ENCODE assay signal across 2 cellular contexts in genomic region chr7:2660359-2661095, GRCh38.
A peak's percentile ranks its signal among the peaks of the same experiment; 100 is the strongest.
TF ChIP-seq lines count a peak whose summit lies in the region.

No MANE protein-coding gene starts in this region.

TF ChIP-seq in HCT116, 20 proteins besides CTCF, POLR2A, EP300 and RAD21:
- no peak for TF ChIP-seq ZBTB33 (IDR thresholded peaks at IDR 0.05; ENCODE audit: extremely low read depth, insufficient replicate concordance, low read length)
- TF ChIP-seq JUND (IDR thresholded peaks at IDR 0.05): no peak
- TF ChIP-seq ATF3 (IDR thresholded peaks at IDR 0.05): no peak
TF ChIP-seq in HCT116: peak in this region for 0.

TF ChIP-seq in HepG2, 621 proteins besides CTCF, POLR2A, EP300 and RAD21:
- no peak for TF ChIP-seq ZNF580 (CRISPR knock-in tag; IDR thresholded peaks at IDR 0.05; ENCODE audit: borderline replicate concordance, low read depth)
- no peak for TF ChIP-seq XRCC5 (optimal IDR thresholded peaks at IDR 0.05; ENCODE audit: low read length)
- TF ChIP-seq ZNF574 (CRISPR knock-in tag; IDR thresholded peaks at IDR 0.05): no peak
- TF ChIP-seq ZNF800 (CRISPR knock-in tag; IDR thresholded peaks at IDR 0.05): no peak
- TF ChIP-seq ZBTB42 (CRISPR knock-in tag; IDR thresholded peaks at IDR 0.05): no peak
- no peak for TF ChIP-seq PBX2 (CRISPR knock-in tag; IDR thresholded peaks at IDR 0.05)
- no peak for TF ChIP-seq ZNF260 (CRISPR knock-in tag; IDR thresholded peaks at IDR 0.05; ENCODE audit: borderline replicate concordance, low read depth)
- TF ChIP-seq ZNF101 (CRISPR knock-in tag; IDR thresholded peaks at IDR 0.05; ENCODE audit: borderline replicate concordance, low read depth): no peak
- 0 out of 2 replicates have a peak, but pooled peaks have one; percentile 12 for TF ChIP-seq ZFX (CRISPR knock-in tag; IDR thresholded peaks at IDR 0.05; ENCODE audit: low read depth)
- 0 out of 2 replicates have a peak, but pooled peaks have one; percentile 23 for TF ChIP-seq HNRNPL (IDR thresholded peaks at IDR 0.05; ENCODE audit: low read depth, low read length)
- 0 out of 2 replicates have a peak, but pooled peaks have one; percentile 8 for TF ChIP-seq RBFOX2 (IDR thresholded peaks at IDR 0.05; ENCODE audit: low read depth, low read length)
- TF ChIP-seq ZFY (CRISPR knock-in tag; IDR thresholded peaks at IDR 0.05): no peak
- peak; percentile 29; the same call in 1 of the 2 replicates for TF ChIP-seq STAG1 (CRISPR knock-in tag; IDR thresholded peaks at IDR 0.05)
- no peak for TF ChIP-seq FLYWCH1 (CRISPR knock-in tag; IDR thresholded peaks at IDR 0.05)
- TF ChIP-seq ZNF274 (CRISPR knock-in tag; IDR thresholded peaks at IDR 0.05): no peak
- TF ChIP-seq RAD51 (IDR thresholded peaks at IDR 0.05; ENCODE audit: borderline replicate concordance): no peak
- no peak for TF ChIP-seq ZNF772 (CRISPR knock-in tag; IDR thresholded peaks at IDR 0.05)
- TF ChIP-seq MYC (CRISPR knock-in tag; IDR thresholded peaks at IDR 0.05; ENCODE audit: borderline replicate concordance): no peak
- TF ChIP-seq ZNF414 (CRISPR knock-in tag; IDR thresholded peaks at IDR 0.05): no peak
- TF ChIP-seq ZBTB7B (CRISPR knock-in tag; IDR thresholded peaks at IDR 0.05): peak; percentile 42; the same call in 1 of the 2 replicates
- no peak for TF ChIP-seq ZNF317 (CRISPR knock-in tag; IDR thresholded peaks at IDR 0.05)
- TF ChIP-seq HNRNPLL (IDR thresholded peaks at IDR 0.05; ENCODE audit: low read depth, low read length, poor library complexity, severe bottlenecking): no peak
- no peak for TF ChIP-seq SP140L (CRISPR knock-in tag; IDR thresholded peaks at IDR 0.05; ENCODE audit: borderline replicate concordance)
- TF ChIP-seq ZNF597 (CRISPR knock-in tag; IDR thresholded peaks at IDR 0.05): no peak
- TF ChIP-seq IKZF5 (CRISPR knock-in tag; IDR thresholded peaks at IDR 0.05): 0 out of 2 replicates have a peak, but pooled peaks have one; percentile 15
- no peak for TF ChIP-seq ZNF446 (CRISPR knock-in tag; IDR thresholded peaks at IDR 0.05)
- TF ChIP-seq ZNF282 (IDR thresholded peaks at IDR 0.05; ENCODE audit: partially characterized antibody): no peak
- no peak for TF ChIP-seq GZF1 (CRISPR knock-in tag; IDR thresholded peaks at IDR 0.05)
- TF ChIP-seq DMTF1 (CRISPR knock-in tag; IDR thresholded peaks at IDR 0.05): no peak
- no peak for TF ChIP-seq ARID2 (CRISPR knock-in tag; IDR thresholded peaks at IDR 0.05; ENCODE audit: borderline replicate concordance)
- peak; percentile 47; the same call in 1 of the 2 replicates for TF ChIP-seq MAX (IDR thresholded peaks at IDR 0.05)
- no peak for TF ChIP-seq ZNF639 (CRISPR knock-in tag; conservative IDR thresholded peaks at IDR 0.05)
- TF ChIP-seq KIAA2018 (CRISPR knock-in tag; IDR thresholded peaks at IDR 0.05; ENCODE audit: borderline replicate concordance): no peak
TF ChIP-seq in HepG2: peak in this region for 7.
